10 cellular contexts compared by ENCODE assay signal in the genomic region with DNA sequence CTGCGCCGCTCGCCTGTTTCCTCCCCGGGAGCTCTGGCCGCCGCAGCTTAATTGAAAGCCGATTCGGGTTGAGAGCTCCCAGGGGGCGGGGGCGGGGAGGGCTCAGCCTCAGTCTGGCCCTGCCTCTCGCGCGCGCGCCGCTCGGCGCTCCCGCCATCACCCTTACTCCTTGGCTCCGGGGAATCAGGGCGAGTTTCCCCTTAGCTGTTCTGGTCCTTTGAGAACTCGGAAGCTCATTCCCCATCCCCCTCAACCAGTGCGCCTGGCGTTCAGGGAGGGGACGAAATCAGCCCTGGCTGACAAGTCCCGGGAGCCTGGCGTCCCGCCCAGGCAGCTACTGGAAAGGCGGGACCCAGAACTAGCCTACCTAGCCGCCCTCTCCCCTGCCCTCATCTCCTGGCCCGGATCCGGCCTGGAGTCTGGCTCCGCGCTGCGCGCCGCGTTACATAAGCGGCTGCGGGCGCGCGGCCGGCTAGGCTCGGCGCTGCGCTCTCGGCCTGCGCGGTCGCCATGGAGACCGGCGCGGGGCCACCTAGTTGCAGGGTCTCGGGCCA. TPM values are rescaled to one million over a fixed set of nuclear protein-coding genes. Genes with fewer than 3 reads are reported as not detected.
A peak's percentile ranks its signal among the peaks of the same experiment; 100 is the strongest.
DNase-seq lines count a peak whose midpoint lies in the region; ATAC-seq, FAIRE-seq and TF ChIP-seq lines count a peak whose summit lies in the region.
"Had no signal": no experiment of that assay in that cellular context is flagged by ENCODE, and none has a peak within 500 bp of the region (broad histone marks: within the 10 kb centered on the region; RNA-seq: fewer than 3 reads in every experiment).

No MANE protein-coding gene starts in this region.

- H3K36me3 Mint-ChIP-seq in astrocyte (ENCODE audit: low read depth, unreplicated experiment), result peaks cover 8% of the 10 kb centered on the region
- no peaks in the 10 kb centered on the region for H3K36me3 Mint-ChIP-seq in nephron progenitor cell (ENCODE audit: low read depth)
- H3K36me3 Mint-ChIP-seq: natural killer cell had no signal

- H3K27me3 ChIP-seq in astrocyte (ENCODE audit: insufficient read depth, low read length), result peaks cover 61% of the 10 kb centered on the region

- no peaks in the 10 kb centered on the region for H3K79me2 ChIP-seq in astrocyte (ENCODE audit: insufficient read depth, low read length)

- DNase-seq in DMS79 (lab: John Stamatoyannopoulos, UW), result peak; percentile 61
- peak; percentile 45 for DNase-seq in NCI-H2029 treated with DMSO at 0.1 percent for 48 hours (lab: John Stamatoyannopoulos, UW)
- no peak for DNase-seq in astrocyte (ENCODE audit: low read depth)
- DNase-seq in nephron progenitor cell, result peak; percentile 59
- no peak for DNase-seq in GM10248 (ENCODE audit: extremely low spot score)
- DNase-seq in cortex of kidney (lab: John Stamatoyannopoulos, UW), result no peak
- DNase-seq: Kasumi-1, natural killer cell had no signal

- CTCF ChIA-PET in GM10248 (lab: Yijun Ruan, JAX), result interaction anchor here (1.1 to 3.5 kb wide), 5 partner anchors 9 to 120 kb away, joined by 3 to 18 read pairs (median 4); no protein-coding TSS in a partner anchor

- H3K4me2 ChIP-seq in astrocyte (ENCODE audit: low read length), result peak overlapping the region; percentile 52

- FAIRE-seq in astrocyte (lab: Jason Lieb, UNC), result no peak

- no peaks in the 10 kb centered on the region for H4K20me1 ChIP-seq in astrocyte (ENCODE audit: insufficient read depth, low read length)

- TF ChIP-seq CTCF in astrocyte (IDR thresholded peaks at IDR 0.05; ENCODE audit: insufficient read depth, low read depth, low read length) (no peak), nephron progenitor cell (IDR thresholded peaks at IDR 0.05) (no peak), GM10248 (IDR thresholded peaks at IDR 0.05; ENCODE audit: control extremely low read depth, extremely low read depth, low read depth, missing control alignments) (no peak)

- no peak for ATAC-seq in HG02759 (IDR thresholded peaks at IDR 0.05; ENCODE audit: unreplicated experiment)
- no peak for ATAC-seq in HG02852 (IDR thresholded peaks at IDR 0.05; ENCODE audit: unreplicated experiment)
- ATAC-seq: natural killer cell had no signal

- H3K27me3 Mint-ChIP-seq in astrocyte (ENCODE audit: low read depth, unreplicated experiment) (peaks cover 85% of the 10 kb centered on the region), nephron progenitor cell (ENCODE audit: low read depth, poor library complexity) (peaks cover 100% of the 10 kb centered on the region)

- H3K4me1 Mint-ChIP-seq in astrocyte (ENCODE audit: low read depth, unreplicated experiment) (no peaks in the 10 kb centered on the region), nephron progenitor cell (peaks cover 4% of the 10 kb centered on the region)
- H3K4me1 Mint-ChIP-seq: natural killer cell had no signal

- H3K9ac ChIP-seq in astrocyte (ENCODE audit: low read length), result no peak overlapping the region

- H3K27ac ChIP-seq in astrocyte (ENCODE audit: low read depth, low read length), result no peak overlapping the region

- no peaks in the 10 kb centered on the region for H3K9me3 ChIP-seq in astrocyte (ENCODE audit: insufficient read depth, low read depth, low read length)

- peak overlapping the region; percentile 67 for H3K4me3 Mint-ChIP-seq in astrocyte (ENCODE audit: unreplicated experiment)
- peak overlapping the region; percentile 67 for H3K4me3 Mint-ChIP-seq in nephron progenitor cell
- H3K4me3 Mint-ChIP-seq: natural killer cell had no signal

- no peaks in the 10 kb centered on the region for H3K4me1 ChIP-seq in astrocyte (ENCODE audit: insufficient read depth, low read length)

- peak overlapping the region; percentile 34 for H2AFZ ChIP-seq in astrocyte (ENCODE audit: low read depth, low read length)

- peaks cover 9% of the 10 kb centered on the region for H3K9me3 Mint-ChIP-seq in astrocyte (ENCODE audit: unreplicated experiment)
- H3K9me3 Mint-ChIP-seq in nephron progenitor cell, result no peaks in the 10 kb centered on the region
- H3K9me3 Mint-ChIP-seq: natural killer cell had no signal

- POLR2A ChIA-PET in GM10248 (lab: Yijun Ruan, JAX), result no interaction called here

- H3K27ac Mint-ChIP-seq in astrocyte (ENCODE audit: unreplicated experiment), result no peak overlapping the region
- no peak overlapping the region for H3K27ac Mint-ChIP-seq in nephron progenitor cell
- H3K27ac Mint-ChIP-seq: natural killer cell had no signal

- no peak overlapping the region for H3K4me3 ChIP-seq in astrocyte (ENCODE audit: insufficient read depth, low read depth, low read length)

- no peaks in the 10 kb centered on the region for H3K36me3 ChIP-seq in astrocyte (ENCODE audit: insufficient read depth, low read length)

RNA-seq across cellular contexts. Expression of a gene that starts 2.8 kb away (rescaled TPM):
- 14.6 and 15.2 TPM in 2 replicates for total RNA-seq in astrocyte

RNA-seq across cellular contexts. Expression of a gene that starts 23.1 kb away (rescaled TPM):
- total RNA-seq in astrocyte, result 12.0 and 18.7 TPM in 2 replicates

RNA-seq across cellular contexts. Expression of a gene that starts 58.0 kb away (rescaled TPM):
- 19.3 and 20.7 TPM in 2 replicates for total RNA-seq in astrocyte

RNA-seq across cellular contexts. Expression of a gene that starts 59.8 kb away (rescaled TPM):
- 18.2 and 18.6 TPM in 2 replicates for total RNA-seq in astrocyte

Comparison
In these comparisons a context has a peak if more than half of its experiments do, and no peak if none do; other contexts are left out.
1. DNase-seq: peak in DMS79 (single experiment), NCI-H2029 treated with DMSO at 0.1 percent for 48 hours (single experiment) and nephron progenitor cell (single experiment); none in astrocyte (single experiment), GM10248 (single experiment) and cortex of kidney (single experiment).